1 cellular context compared by ENCODE assay signal in the genomic region with DNA sequence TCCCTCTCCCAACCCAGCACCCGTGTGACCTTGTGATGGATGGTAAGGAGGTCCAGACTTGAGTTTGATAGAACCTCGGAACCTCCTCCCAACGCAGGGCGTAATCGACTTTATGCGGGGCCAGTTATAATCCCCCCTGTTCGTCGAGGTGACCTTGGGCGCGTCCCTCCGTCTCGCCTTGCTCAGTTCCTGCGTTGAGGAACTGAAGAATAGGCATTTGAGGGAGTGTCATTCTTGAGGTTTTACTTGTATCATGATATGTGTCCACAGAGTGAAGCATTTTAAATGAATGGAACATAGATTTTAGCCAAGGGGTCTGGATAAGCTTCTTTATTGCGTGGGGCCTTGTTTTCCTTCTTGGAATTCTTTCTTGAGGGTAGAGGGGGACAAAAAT.
TF ChIP-seq lines count a peak whose summit lies in the region.

No MANE protein-coding gene starts in this region.

TF ChIP-seq in GM12878, 131 proteins besides CTCF, POLR2A, EP300 and RAD21:
- peak; percentile 78; the same call in 1 of the 2 replicates for TF ChIP-seq ESRRA (IDR thresholded peaks at IDR 0.05; ENCODE audit: low read length)
- no peak for TF ChIP-seq MXI1 (IDR thresholded peaks at IDR 0.05; ENCODE audit: low read depth, low read length)
- no peak for TF ChIP-seq NFYA (IDR thresholded peaks at IDR 0.05; ENCODE audit: borderline replicate concordance, low read depth, low read length)
- TF ChIP-seq WRNIP1 (IDR thresholded peaks at IDR 0.05; ENCODE audit: borderline replicate concordance, low read depth, low read length), result 0 out of 2 replicates have a peak, but pooled peaks have one; percentile 24
- TF ChIP-seq, protein P1, sequence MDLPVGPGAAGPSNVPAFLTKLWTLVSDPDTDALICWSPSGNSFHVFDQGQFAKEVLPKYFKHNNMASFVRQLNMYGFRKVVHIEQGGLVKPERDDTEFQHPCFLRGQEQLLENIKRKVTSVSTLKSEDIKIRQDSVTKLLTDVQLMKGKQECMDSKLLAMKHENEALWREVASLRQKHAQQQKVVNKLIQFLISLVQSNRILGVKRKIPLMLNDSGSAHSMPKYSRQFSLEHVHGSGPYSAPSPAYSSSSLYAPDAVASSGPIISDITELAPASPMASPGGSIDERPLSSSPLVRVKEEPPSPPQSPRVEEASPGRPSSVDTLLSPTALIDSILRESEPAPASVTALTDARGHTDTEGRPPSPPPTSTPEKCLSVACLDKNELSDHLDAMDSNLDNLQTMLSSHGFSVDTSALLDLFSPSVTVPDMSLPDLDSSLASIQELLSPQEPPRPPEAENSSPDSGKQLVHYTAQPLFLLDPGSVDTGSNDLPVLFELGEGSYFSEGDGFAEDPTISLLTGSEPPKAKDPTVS (IDR thresholded peaks at IDR 0.05; ENCODE audit: low read depth, low read length), result no peak
- TF ChIP-seq, protein P2, sequence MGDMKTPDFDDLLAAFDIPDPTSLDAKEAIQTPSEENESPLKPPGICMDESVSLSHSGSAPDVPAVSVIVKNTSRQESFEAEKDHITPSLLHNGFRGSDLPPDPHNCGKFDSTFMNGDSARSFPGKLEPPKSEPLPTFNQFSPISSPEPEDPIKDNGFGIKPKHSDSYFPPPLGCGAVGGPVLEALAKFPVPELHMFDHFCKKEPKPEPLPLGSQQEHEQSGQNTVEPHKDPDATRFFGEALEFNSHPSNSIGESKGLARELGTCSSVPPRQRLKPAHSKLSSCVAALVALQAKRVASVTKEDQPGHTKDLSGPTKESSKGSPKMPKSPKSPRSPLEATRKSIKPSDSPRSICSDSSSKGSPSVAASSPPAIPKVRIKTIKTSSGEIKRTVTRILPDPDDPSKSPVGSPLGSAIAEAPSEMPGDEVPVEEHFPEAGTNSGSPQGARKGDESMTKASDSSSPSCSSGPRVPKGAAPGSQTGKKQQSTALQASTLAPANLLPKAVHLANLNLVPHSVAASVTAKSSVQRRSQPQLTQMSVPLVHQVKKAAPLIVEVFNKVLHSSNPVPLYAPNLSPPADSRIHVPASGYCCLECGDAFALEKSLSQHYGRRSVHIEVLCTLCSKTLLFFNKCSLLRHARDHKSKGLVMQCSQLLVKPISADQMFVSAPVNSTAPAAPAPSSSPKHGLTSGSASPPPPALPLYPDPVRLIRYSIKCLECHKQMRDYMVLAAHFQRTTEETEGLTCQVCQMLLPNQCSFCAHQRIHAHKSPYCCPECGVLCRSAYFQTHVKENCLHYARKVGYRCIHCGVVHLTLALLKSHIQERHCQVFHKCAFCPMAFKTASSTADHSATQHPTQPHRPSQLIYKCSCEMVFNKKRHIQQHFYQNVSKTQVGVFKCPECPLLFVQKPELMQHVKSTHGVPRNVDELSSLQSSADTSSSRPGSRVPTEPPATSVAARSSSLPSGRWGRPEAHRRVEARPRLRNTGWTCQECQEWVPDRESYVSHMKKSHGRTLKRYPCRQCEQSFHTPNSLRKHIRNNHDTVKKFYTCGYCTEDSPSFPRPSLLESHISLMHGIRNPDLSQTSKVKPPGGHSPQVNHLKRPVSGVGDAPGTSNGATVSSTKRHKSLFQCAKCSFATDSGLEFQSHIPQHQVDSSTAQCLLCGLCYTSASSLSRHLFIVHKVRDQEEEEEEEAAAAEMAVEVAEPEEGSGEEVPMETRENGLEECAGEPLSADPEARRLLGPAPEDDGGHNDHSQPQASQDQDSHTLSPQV (IDR thresholded peaks at IDR 0.05), result no peak
- TF ChIP-seq BMI1 (IDR thresholded peaks at IDR 0.05; ENCODE audit: borderline replicate concordance), result no peak
